Comparison of ENCODE assay signal across 9 cellular contexts in the genomic region with DNA sequence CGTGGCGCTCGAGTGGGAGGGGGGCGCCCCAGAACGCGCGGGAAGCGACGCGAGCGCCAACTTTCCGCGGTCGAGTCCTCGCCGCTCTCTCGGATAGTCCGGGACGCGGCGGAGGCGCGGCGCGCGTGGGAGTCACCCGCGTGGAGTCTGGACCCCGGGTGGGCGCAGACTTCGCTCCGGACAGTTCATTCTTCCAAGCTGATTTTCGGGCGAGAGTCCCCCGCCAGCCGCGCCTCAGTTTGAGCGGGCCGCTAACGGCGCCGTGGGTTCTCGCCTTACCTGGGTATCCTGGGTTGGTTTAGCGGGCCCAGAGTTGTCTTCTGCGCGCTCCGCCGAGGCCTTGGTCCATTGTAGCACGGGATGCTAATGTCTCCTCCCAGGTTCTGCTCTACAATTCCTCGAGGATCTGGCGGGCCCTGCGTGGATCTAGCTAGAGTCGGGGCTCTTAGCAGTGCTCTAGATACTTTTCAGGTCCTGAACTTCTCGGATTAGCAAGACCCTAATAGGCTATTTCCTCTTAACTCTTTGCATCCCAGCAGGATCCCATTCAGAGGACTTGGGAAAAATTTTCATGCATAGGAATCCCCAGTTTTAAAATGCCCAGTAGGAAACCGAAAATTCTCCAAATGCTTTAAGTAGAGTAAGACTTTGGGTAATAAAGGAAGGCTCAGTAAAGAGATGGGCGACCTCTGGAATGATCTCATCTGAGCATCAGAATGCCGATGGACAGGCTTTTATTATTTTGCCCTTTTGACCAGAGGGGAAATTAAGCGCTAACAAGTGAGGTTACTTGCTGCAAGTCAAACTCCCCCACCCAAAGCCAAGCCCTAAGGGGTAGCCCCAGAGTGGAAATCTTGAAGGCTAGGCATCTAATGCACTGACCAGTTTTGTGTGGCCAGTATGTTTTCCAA. TPM values are rescaled to one million over a fixed set of nuclear protein-coding genes. Genes with fewer than 3 reads are reported as not detected.
DNase-seq lines count a peak whose midpoint lies in the region; ATAC-seq and TF ChIP-seq lines count a peak whose summit lies in the region.
"Had no signal": no experiment of that assay in that cellular context is flagged by ENCODE, and none has a peak within 500 bp of the region (broad histone marks: within the 10 kb centered on the region; RNA-seq: fewer than 3 reads in every experiment).

No MANE protein-coding gene starts in this region.

- peak overlapping the region; percentile 72 for H3K27ac Mint-ChIP-seq in activated T-cell treated with anti-CD3 and anti-CD28 coated beads, Interleukin-2, amount 50 U/mL, for 24 hours
- H3K27ac Mint-ChIP-seq in osteocyte (ENCODE audit: unreplicated experiment): peak overlapping the region; percentile 77

- peaks cover 2% of the 10 kb centered on the region for H3K36me3 Mint-ChIP-seq in activated T-cell treated with anti-CD3 and anti-CD28 coated beads, Interleukin-2, amount 50 U/mL, for 24 hours (ENCODE audit: low read depth)
- H3K36me3 Mint-ChIP-seq in osteocyte (ENCODE audit: unreplicated experiment): no peaks in the 10 kb centered on the region

- no peak for TF ChIP-seq CTCF in osteocyte (IDR thresholded peaks at IDR 0.05)

- H3K27me3 Mint-ChIP-seq in activated T-cell treated with anti-CD3 and anti-CD28 coated beads, Interleukin-2, amount 50 U/mL, for 24 hours: peaks cover 75% of the 10 kb centered on the region
- H3K27me3 Mint-ChIP-seq in osteocyte (ENCODE audit: unreplicated experiment): no peaks in the 10 kb centered on the region

- peaks cover 14% of the 10 kb centered on the region for H3K4me1 Mint-ChIP-seq in activated T-cell treated with anti-CD3 and anti-CD28 coated beads, Interleukin-2, amount 50 U/mL, for 24 hours (ENCODE audit: low read depth)
- peaks cover 32% of the 10 kb centered on the region for H3K4me1 Mint-ChIP-seq in osteocyte (ENCODE audit: unreplicated experiment)

- H3K27ac ChIP-seq in BLaER1: peak overlapping the region; percentile 93

- H3K4me3 ChIP-seq in BLaER1: peak overlapping the region; percentile 84

- H3K9me3 Mint-ChIP-seq in activated T-cell treated with anti-CD3 and anti-CD28 coated beads, Interleukin-2, amount 50 U/mL, for 24 hours: no peaks in the 10 kb centered on the region
- no peaks in the 10 kb centered on the region for H3K9me3 Mint-ChIP-seq in osteocyte (ENCODE audit: unreplicated experiment)

- peaks cover 43% of the 10 kb centered on the region for H3K4me1 ChIP-seq in BLaER1

- peak; percentile 27 for DNase-seq in HuH-7.5 (ENCODE audit: low spot score)
- peak; percentile 58 for DNase-seq in activated T-cell treated with anti-CD3 and anti-CD28 coated beads, Interleukin-2, amount 50 U/mL, for 24 hours
- peak; percentile 18 for DNase-seq in germinal center (ENCODE audit: low spot score)
- DNase-seq in osteocyte (ENCODE audit: extremely low spot score, unreplicated experiment): no peak
- DNase-seq in OCI-M1 (lab: John Stamatoyannopoulos, UW): no peak
- no peak for DNase-seq in D341Med (ENCODE audit: low spot score)

- no peaks in the 10 kb centered on the region for H3K36me3 ChIP-seq in BLaER1

- peaks cover 52% of the 10 kb centered on the region for H3K27me3 ChIP-seq in BLaER1

- peaks cover 32% of the 10 kb centered on the region for H4K20me1 ChIP-seq in BLaER1

- peak overlapping the region; percentile 83 for H3K4me2 ChIP-seq in BLaER1

- peak overlapping the region; percentile 90 for H3K9ac ChIP-seq in BLaER1

- ATAC-seq in GM21576 (IDR thresholded peaks at IDR 0.05; ENCODE audit: unreplicated experiment): no peak

- H3K4me3 Mint-ChIP-seq in activated T-cell treated with anti-CD3 and anti-CD28 coated beads, Interleukin-2, amount 50 U/mL, for 24 hours: peak overlapping the region; percentile 69
- peak overlapping the region; percentile 77 for H3K4me3 Mint-ChIP-seq in osteocyte (ENCODE audit: unreplicated experiment)

- H3K9me3 ChIP-seq in BLaER1: no peaks in the 10 kb centered on the region

RNA-seq across cellular contexts. Expression of a gene that starts 0.5 kb away (rescaled TPM):
- 40.6 and 43.0 TPM in 2 replicates for total RNA-seq in osteocyte

RNA-seq across cellular contexts. Expression of a gene that starts 17.1 kb away (rescaled TPM):
- total RNA-seq in osteocyte: not detected in 2 replicates
- total RNA-seq: renal cortical epithelial cell had no signal

Comparison
In these comparisons a context has a peak if more than half of its experiments do, and no peak if none do; other contexts are left out.
1. DNase-seq: peak in HuH-7.5 (single experiment), activated T-cell treated with anti-CD3 and anti-CD28 coated beads, Interleukin-2, amount 50 U/mL, for 24 hours (single experiment) and germinal center (single experiment); none in osteocyte (single experiment), OCI-M1 (single experiment) and D341Med (single experiment).